In the genomic region with DNA sequence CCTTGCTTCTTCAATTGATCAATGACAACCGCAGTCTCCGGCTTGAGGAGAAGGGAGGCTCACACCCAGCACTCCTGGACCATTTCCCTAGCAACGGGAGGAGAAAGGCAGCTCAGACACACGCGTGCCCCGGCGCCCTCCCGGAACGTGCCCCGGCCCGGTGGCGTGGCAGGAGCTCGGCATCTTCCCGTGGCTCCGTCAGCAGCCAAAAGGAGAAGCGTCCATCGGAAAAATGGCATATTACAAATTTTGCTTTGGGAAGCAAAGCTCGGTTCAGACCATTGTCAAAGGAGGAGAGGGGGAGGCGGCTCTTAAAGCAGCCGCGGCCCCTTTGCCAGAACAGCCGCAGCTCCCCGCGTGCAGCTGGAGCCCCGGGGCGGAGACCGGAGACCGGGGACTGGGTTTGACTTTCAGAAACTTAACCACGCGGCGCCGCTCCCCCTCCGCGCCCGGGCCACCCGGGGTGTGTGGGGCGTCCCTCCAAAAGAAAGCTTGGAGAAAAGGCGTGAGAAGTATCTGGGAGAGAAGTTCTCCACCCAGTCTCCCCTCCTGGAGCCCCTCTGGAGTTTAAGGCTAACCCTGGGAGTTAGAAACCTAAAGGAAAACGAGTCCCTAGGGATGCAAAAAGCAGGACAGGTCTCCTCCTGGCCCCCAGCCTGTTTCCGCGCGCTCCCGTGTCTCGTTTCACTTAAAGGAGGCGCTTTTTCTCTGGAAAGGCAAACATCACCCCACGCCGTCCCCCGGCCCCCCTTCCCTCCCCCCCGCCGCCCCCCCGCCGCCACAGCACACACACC, we compare ENCODE assay signal across 8 cellular contexts. TPM values are rescaled to one million over a fixed set of nuclear protein-coding genes. Genes with fewer than 3 reads are reported as not detected.
DNase-seq lines count a peak whose midpoint lies in the region; ATAC-seq and TF ChIP-seq lines count a peak whose summit lies in the region.

No MANE protein-coding gene starts in this region.

- no peaks in the 10 kb centered on the region for H3K9me3 ChIP-seq in cardiac muscle cell (ENCODE audit: low read depth)
- no peaks in the 10 kb centered on the region for H3K9me3 ChIP-seq in ovary

- H3K4me3 ChIP-seq in cardiac muscle cell (peak overlapping the region; percentile 49), ovary (peak overlapping the region; percentile 28)

- TF ChIP-seq CTCF in cardiac muscle cell (IDR thresholded peaks at IDR 0.05; ENCODE audit: low read depth, low read length) (no peak), ovary (IDR thresholded peaks at IDR 0.05) (no peak)

- peak overlapping the region; percentile 64 for H3K4me3 Mint-ChIP-seq in activated naive CD4-positive, alpha-beta T cell treated with anti-CD3 and anti-CD28 coated beads, Interleukin-2, amount 10 ng/mL, durations not matched to agents 7 days and 5 days

- H3K4me1 Mint-ChIP-seq in activated naive CD4-positive, alpha-beta T cell treated with anti-CD3 and anti-CD28 coated beads, Interleukin-2, amount 10 ng/mL, durations not matched to agents 7 days and 5 days = peaks cover 18% of the 10 kb centered on the region

- 0 to 1% (median 0%) methylated on average over 51 to 52 of the region's 52 CpGs for WGBS in ovary, 3 donors

- no peak for ATAC-seq in HG03175 (IDR thresholded peaks at IDR 0.05; ENCODE audit: unreplicated experiment)
- no peak for ATAC-seq in GM18517 (IDR thresholded peaks at IDR 0.05; ENCODE audit: unreplicated experiment)

- H3K4me1 ChIP-seq in cardiac muscle cell (ENCODE audit: low read depth) (no peaks in the 10 kb centered on the region), ovary (ENCODE audit: insufficient read depth) (no peaks in the 10 kb centered on the region)

- TF ChIP-seq POLR2A in ovary (IDR thresholded peaks at IDR 0.05) = no peak

- no peak overlapping the region for H3K27ac Mint-ChIP-seq in activated naive CD4-positive, alpha-beta T cell treated with anti-CD3 and anti-CD28 coated beads, Interleukin-2, amount 10 ng/mL, durations not matched to agents 7 days and 5 days

- no peak for TF ChIP-seq EP300 in ovary (IDR thresholded peaks at IDR 0.05)

- H3K27ac ChIP-seq in cardiac muscle cell = no peak overlapping the region
- H3K27ac ChIP-seq in ovary = no peak overlapping the region

- intact Hi-C loops in ovary (cut with DNase I) = no loop called here

- no peaks in the 10 kb centered on the region for H3K9me3 Mint-ChIP-seq in activated naive CD4-positive, alpha-beta T cell treated with anti-CD3 and anti-CD28 coated beads, Interleukin-2, amount 10 ng/mL, durations not matched to agents 7 days and 5 days

- peaks cover 42% of the 10 kb centered on the region for H3K27me3 ChIP-seq in cardiac muscle cell
- no peaks in the 10 kb centered on the region for H3K27me3 ChIP-seq in ovary

- DNase-seq in COR-L47 (lab: John Stamatoyannopoulos, UW) (peak; percentile 79), NCI-H1092 treated with DMSO at 0.1 percent for 48 hours (lab: John Stamatoyannopoulos, UW) (peak; percentile 49), cardiac muscle cell (ENCODE audit: low read depth in 1 of 2, low spot score in 1 of 2) (peak; percentile 47 to 51), ovary (peak in 3 of 5 donors; percentile 15 to 33 (median 21)), NCI-H1048 (lab: John Stamatoyannopoulos, UW) (no peak)
- DNase-seq in activated naive CD4-positive, alpha-beta T cell treated with anti-CD3 and anti-CD28 coated beads, Interleukin-2, amount 10 ng/mL, durations not matched to agents 7 days and 5 days = peak; percentile 43

- peaks cover 32% of the 10 kb centered on the region for H3K27me3 Mint-ChIP-seq in activated naive CD4-positive, alpha-beta T cell treated with anti-CD3 and anti-CD28 coated beads, Interleukin-2, amount 10 ng/mL, durations not matched to agents 7 days and 5 days

- CTCF ChIA-PET in activated naive CD4-positive, alpha-beta T cell treated with anti-CD3 and anti-CD28 coated beads, Interleukin-2, amount 10 ng/mL, durations not matched to agents 7 days and 5 days (lab: Charles Lee) = interaction anchor here (1.0 kb wide), 1 partner anchor 233 kb away, joined by 4 read pairs; no protein-coding TSS in a partner anchor

- no peaks in the 10 kb centered on the region for H3K36me3 Mint-ChIP-seq in activated naive CD4-positive, alpha-beta T cell treated with anti-CD3 and anti-CD28 coated beads, Interleukin-2, amount 10 ng/mL, durations not matched to agents 7 days and 5 days

- no peaks in the 10 kb centered on the region for H3K36me3 ChIP-seq in cardiac muscle cell
- no peaks in the 10 kb centered on the region for H3K36me3 ChIP-seq in ovary

RNA-seq across cellular contexts. Expression of a gene that starts 0.5 kb away (rescaled TPM):
- 18.7 and 53.5 TPM in 2 replicates for total RNA-seq in cardiac muscle cell
- 17.1 and 41.2 TPM in 2 replicates for polyA plus RNA-seq in cardiac muscle cell
- total RNA-seq in ovary = 1 to 10 TPM; 2.5 to 8.3 (median 4.3) TPM
- 1 to 10 TPM in 1 of 2 donors, under 1 TPM in 1; 0.99 to 3.1 TPM for polyA plus RNA-seq in ovary
